Comparison of ENCODE assay signal across 15 cellular contexts in the genomic region with DNA sequence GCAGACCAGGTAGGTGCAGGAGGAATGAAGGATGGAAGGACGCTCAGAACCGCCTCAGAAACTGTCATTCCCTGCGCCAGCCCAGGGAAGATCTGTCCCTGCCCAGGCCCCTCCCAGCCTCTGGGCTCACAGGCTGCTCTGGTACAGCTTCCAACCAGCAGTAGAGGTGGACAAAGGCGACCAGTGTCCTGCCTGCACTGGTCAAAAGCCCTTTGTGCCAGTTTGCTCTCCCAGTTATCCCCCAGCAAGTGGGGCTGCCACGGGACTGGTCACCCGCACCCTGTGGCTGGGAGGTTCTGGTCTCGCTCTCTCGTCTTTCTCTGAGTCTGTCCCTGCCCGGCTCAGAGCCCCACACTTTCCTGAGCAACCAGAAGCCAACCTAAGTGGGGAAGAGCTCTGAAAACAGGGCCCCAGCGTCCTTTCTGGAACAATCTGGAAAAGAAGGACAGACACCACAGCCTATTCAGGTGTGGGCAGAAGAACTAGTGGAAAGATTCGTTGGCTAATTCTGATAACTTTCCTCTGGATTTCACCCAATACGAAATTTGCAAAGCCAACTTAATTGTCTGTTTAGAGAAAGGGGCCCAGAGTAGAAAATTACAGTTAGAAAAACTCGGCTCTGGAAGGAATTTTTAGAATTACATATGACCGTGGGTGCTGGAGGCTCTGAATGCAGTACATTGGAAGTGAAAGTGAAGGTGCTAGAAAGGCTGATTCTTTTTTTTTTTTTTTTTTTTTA. TPM values are rescaled to one million over a fixed set of nuclear protein-coding genes. Genes with fewer than 3 reads are reported as not detected.
DNase-seq lines count a peak whose midpoint lies in the region; ATAC-seq and TF ChIP-seq lines count a peak whose summit lies in the region.
"Had no signal": no experiment of that assay in that cellular context is flagged by ENCODE, and none has a peak within 500 bp of the region (broad histone marks: within the 10 kb centered on the region; RNA-seq: fewer than 3 reads in every experiment).

No MANE protein-coding gene starts in this region.

- H3K27me3 Mint-ChIP-seq in activated T-cell treated with anti-CD3 and anti-CD28 coated beads, Interleukin-2, amount 50 U/mL, for 72 hours (ENCODE audit: low read depth), result no peaks in the 10 kb centered on the region
- H3K27me3 Mint-ChIP-seq in osteocyte (ENCODE audit: unreplicated experiment), result no peaks in the 10 kb centered on the region
- H3K27me3 Mint-ChIP-seq: activated B cell treated with CpG ODN at 0.5 μM for 24 hours had no signal

- H3K36me3 ChIP-seq in upper lobe of right lung, result peaks cover 10% of the 10 kb centered on the region

- H3K27ac Mint-ChIP-seq in activated T-cell treated with anti-CD3 and anti-CD28 coated beads, Interleukin-2, amount 50 U/mL, for 72 hours, result peak overlapping the region; percentile 60
- peak overlapping the region; percentile 94 for H3K27ac Mint-ChIP-seq in osteocyte (ENCODE audit: unreplicated experiment)
- H3K27ac Mint-ChIP-seq: dendritic cell treated with granulocyte-macrophage colony-stimulating factor and Interleukin-4, amounts not matched to agents 40 ng/mL and 50 ng/mL, for 4 days had no signal

- H3K36me3 Mint-ChIP-seq in activated T-cell treated with anti-CD3 and anti-CD28 coated beads, Interleukin-2, amount 50 U/mL, for 72 hours (ENCODE audit: insufficient read depth in 2 of 2), result peaks cover 0 to 2% of the 10 kb centered on the region in 2 donors
- H3K36me3 Mint-ChIP-seq in osteocyte (ENCODE audit: unreplicated experiment), result peaks cover 29% of the 10 kb centered on the region

- H3K4me3 Mint-ChIP-seq in activated T-cell treated with anti-CD3 and anti-CD28 coated beads, Interleukin-2, amount 50 U/mL, for 72 hours, result no peak overlapping the region
- no peak overlapping the region for H3K4me3 Mint-ChIP-seq in osteocyte (ENCODE audit: unreplicated experiment)
- H3K4me3 Mint-ChIP-seq: activated B cell treated with CpG ODN at 0.5 μM for 24 hours; dendritic cell treated with granulocyte-macrophage colony-stimulating factor and Interleukin-4, amounts not matched to agents 40 ng/mL and 50 ng/mL, for 4 days had no signal

- no peaks in the 10 kb centered on the region for H3K4me1 ChIP-seq in upper lobe of right lung

- no peak overlapping the region for H3K4me3 ChIP-seq in upper lobe of right lung
- H3K4me3 ChIP-seq: MG63 had no signal

- TF ChIP-seq CTCF in osteocyte (IDR thresholded peaks at IDR 0.05) (no peak), upper lobe of right lung (IDR thresholded peaks at IDR 0.05) (no peak)

- no peaks in the 10 kb centered on the region for H3K9me3 Mint-ChIP-seq in activated T-cell treated with anti-CD3 and anti-CD28 coated beads, Interleukin-2, amount 50 U/mL, for 72 hours
- no peaks in the 10 kb centered on the region for H3K9me3 Mint-ChIP-seq in osteocyte (ENCODE audit: unreplicated experiment)
- H3K9me3 Mint-ChIP-seq: activated B cell treated with CpG ODN at 0.5 μM for 24 hours; dendritic cell treated with granulocyte-macrophage colony-stimulating factor and Interleukin-4, amounts not matched to agents 40 ng/mL and 50 ng/mL, for 4 days had no signal

- peak overlapping the region; percentile 25 for H3K27ac ChIP-seq in upper lobe of right lung

- ATAC-seq in activated T-cell treated with anti-CD3 and anti-CD28 coated beads, Interleukin-2, amount 50 U/mL, for 72 hours (replicated peaks in 1 of 2), result no peak
- ATAC-seq in left cardiac atrium, result peak; percentile 63 to 70
- ATAC-seq in upper lobe of right lung, result no peak
- ATAC-seq in HG03139 (IDR thresholded peaks at IDR 0.05; ENCODE audit: unreplicated experiment), result no peak

- no peaks in the 10 kb centered on the region for H3K27me3 ChIP-seq in upper lobe of right lung
- H3K27me3 ChIP-seq: MG63 had no signal

- no peak for DNase-seq in activated T-cell treated with anti-CD3 and anti-CD28 coated beads, Interleukin-2, amount 50 U/mL, for 72 hours
- no peak for DNase-seq in activated T-cell treated with anti-CD3 and anti-CD28 coated beads for 4 hours
- DNase-seq in left cardiac atrium, result no peak
- no peak for DNase-seq in osteocyte (ENCODE audit: extremely low spot score, unreplicated experiment)
- DNase-seq in upper lobe of right lung, result no peak
- DNase-seq in kidney tubule cell (ENCODE audit: low spot score), result no peak
- no peak for DNase-seq in activated CD8-positive, alpha-beta memory T cell treated with anti-CD3 and anti-CD28 coated beads, Interleukin-2, amount 50 U/mL, for 48 hours
- DNase-seq: activated B cell treated with CpG ODN at 0.5 μM for 24 hours, activated gamma-delta T cell treated with Interleukin-2 at 50 U/mL for 16 hours, DND-41, NCI-H345, SHP77 had no signal

- no peaks in the 10 kb centered on the region for H3K9me3 ChIP-seq in upper lobe of right lung
- H3K9me3 ChIP-seq: MG63 had no signal

- intact Hi-C loops in left cardiac atrium (cut with DNase I) (no loop called here), upper lobe of right lung (cut with DNase I) (no loop called here)

- peaks cover 38% of the 10 kb centered on the region for H3K4me1 Mint-ChIP-seq in activated T-cell treated with anti-CD3 and anti-CD28 coated beads, Interleukin-2, amount 50 U/mL, for 72 hours (ENCODE audit: low read depth)
- H3K4me1 Mint-ChIP-seq in osteocyte (ENCODE audit: unreplicated experiment), result peaks cover 15% of the 10 kb centered on the region

RNA-seq across cellular contexts. Expression of a gene that starts 21.7 kb away (rescaled TPM):
- 10 to 100 TPM; 38.2 to 42.3 TPM for total RNA-seq in activated T-cell treated with anti-CD3 and anti-CD28 coated beads, Interleukin-2, amount 50 U/mL, for 72 hours
- total RNA-seq in left cardiac atrium, result 10 to 100 TPM; 20.1 to 22.3 TPM
- 19.4 and 21.6 TPM in 2 replicates for total RNA-seq in osteocyte
- total RNA-seq in upper lobe of right lung, result 20.4 TPM

RNA-seq across cellular contexts. Expression of a gene that starts 43.1 kb away (rescaled TPM):
- total RNA-seq in activated T-cell treated with anti-CD3 and anti-CD28 coated beads, Interleukin-2, amount 50 U/mL, for 72 hours, result 10 to 100 TPM; 13.6 to 13.9 TPM
- total RNA-seq in left cardiac atrium (1 to 10 TPM; 3.1 to 3.7 TPM), osteocyte (4.1 and 4.4 TPM in 2 replicates), upper lobe of right lung (15.1 TPM)

RNA-seq across cellular contexts. Expression of a gene that starts 53.9 kb away (rescaled TPM):
- 1 to 10 TPM; 5.4 TPM for total RNA-seq in activated T-cell treated with anti-CD3 and anti-CD28 coated beads, Interleukin-2, amount 50 U/mL, for 72 hours
- 10 to 100 TPM; 91.7 to 98.0 TPM for total RNA-seq in left cardiac atrium
- 34.2 and 35.1 TPM in 2 replicates for total RNA-seq in osteocyte
- 17.9 TPM for total RNA-seq in upper lobe of right lung

Comparison
In these comparisons a context has a peak if more than half of its experiments do, and no peak if none do; other contexts are left out.
1. ATAC-seq: peak in left cardiac atrium (2 of 2); none in activated T-cell treated with anti-CD3 and anti-CD28 coated beads, Interleukin-2, amount 50 U/mL, for 72 hours (0 of 2), upper lobe of right lung (single experiment) and HG03139 (single experiment).